ENCODE assay signal across 19 cellular contexts in genomic region chr14:66680216-66680615, GRCh38.
"Had no signal": no experiment of that assay in that cellular context is flagged by ENCODE, and none has a peak within 500 bp of the region (broad histone marks: within the 10 kb centered on the region; RNA-seq: fewer than 3 reads in every experiment).

No MANE protein-coding gene starts in this region.

- H3K9me3 ChIP-seq: prostate gland, testis had no signal

- H3K27ac ChIP-seq: dorsolateral prefrontal cortex, prostate gland, sigmoid colon, testis, tibial artery, uterus had no signal

- H3K36me3 ChIP-seq: prostate gland, sigmoid colon, uterus had no signal

- FAIRE-seq: colon, keratinocyte had no signal

- ATAC-seq: mucosa of descending colon; naive thymus-derived CD8-positive, alpha-beta T cell; right cardiac atrium; stimulated activated memory B cell treated with anti-CD40 and anti-IgM and Interleukin-4, amounts not matched to agents 10 μg/mL and 1 μg/mL and 100 μg/mL, for 72 hours; stimulated activated naive CD8-positive, alpha-beta T cell treated with anti-CD3 and anti-CD28 coated beads, Interleukin-15, Interleukin-2, amounts not matched to agents 100 U/mL and 50 U/mL, for 24 hours had no signal

- H3K27me3 ChIP-seq: dorsolateral prefrontal cortex, sigmoid colon, testis, tibial artery, uterus had no signal

- DNase-seq: dorsolateral prefrontal cortex; effector CD4-positive, alpha-beta T cell; mesenchymal stem cell; mucosa of descending colon; naive thymus-derived CD8-positive, alpha-beta T cell; nephron progenitor cell; nucleus accumbens; right cardiac atrium; sigmoid colon; stimulated activated CD4-positive, alpha-beta T cell treated with anti-CD3 and anti-CD28 coated beads, Interleukin-4, amount 100 ng/mL, for 4 hours; stimulated activated naive CD8-positive, alpha-beta T cell treated with anti-CD3 and anti-CD28 coated beads, Interleukin-15, Interleukin-2, amounts not matched to agents 100 U/mL and 50 U/mL, for 24 hours; substantia nigra; testis; tibial artery; uterus had no signal

- H3K4me3 ChIP-seq: dorsolateral prefrontal cortex, mucosa of descending colon, prostate gland, sigmoid colon, testis, tibial artery, uterus had no signal
